Comparison of ENCODE assay signal across 1 cellular context in genomic region chr21:34890258-34890723, GRCh38.
A peak's percentile ranks its signal among the peaks of the same experiment; 100 is the strongest.
TF ChIP-seq lines count a peak whose summit lies in the region.

No MANE protein-coding gene starts in this region.

TF ChIP-seq in HepG2, 621 proteins besides CTCF, POLR2A, EP300 and RAD21 (continued from another document and continues in another):
- TF ChIP-seq NFAT5 (CRISPR knock-in tag; IDR thresholded peaks at IDR 0.05) (no peak), ZNF10 (CRISPR knock-in tag; IDR thresholded peaks at IDR 0.05; ENCODE audit: borderline replicate concordance, low read depth) (no peak), PATZ1 (CRISPR knock-in tag; IDR thresholded peaks at IDR 0.05) (no peak), STAT5B (CRISPR knock-in tag; IDR thresholded peaks at IDR 0.05) (no peak), SP4 (CRISPR knock-in tag; IDR thresholded peaks at IDR 0.05) (no peak), ZSCAN12 (CRISPR knock-in tag; IDR thresholded peaks at IDR 0.05) (no peak), ZNF883 (CRISPR knock-in tag; IDR thresholded peaks at IDR 0.05; ENCODE audit: not compliant biosample characterization) (no peak), DR1 (CRISPR knock-in tag; IDR thresholded peaks at IDR 0.05) (no peak), ZNF737 (CRISPR knock-in tag; IDR thresholded peaks at IDR 0.05; ENCODE audit: borderline replicate concordance) (no peak), ZNF17 (CRISPR knock-in tag; IDR thresholded peaks at IDR 0.05) (no peak), ZNF280D (CRISPR knock-in tag; IDR thresholded peaks at IDR 0.05) (no peak), NFKB2 (CRISPR knock-in tag; IDR thresholded peaks at IDR 0.05; ENCODE audit: borderline replicate concordance) (no peak), ZSCAN30 (CRISPR knock-in tag; IDR thresholded peaks at IDR 0.05) (0 out of 2 replicates have a peak, but pooled peaks have one; percentile 32), ZNF331 (CRISPR knock-in tag; IDR thresholded peaks at IDR 0.05) (no peak), HNF4G (IDR thresholded peaks at IDR 0.05; ENCODE audit: borderline replicate concordance, low read depth, low read length) (0 out of 2 replicates have a peak, but pooled peaks have one; percentile 12), HNF4G (CRISPR knock-in tag; IDR thresholded peaks at IDR 0.05; ENCODE audit: borderline replicate concordance, low read depth) (no peak), DNMT1 (CRISPR knock-in tag; IDR thresholded peaks at IDR 0.05) (no peak), ZNF44 (CRISPR knock-in tag; IDR thresholded peaks at IDR 0.05) (no peak), KAT2B (IDR thresholded peaks at IDR 0.05; ENCODE audit: borderline replicate concordance, low read depth, low read length) (no peak), GATAD2A (CRISPR knock-in tag; IDR thresholded peaks at IDR 0.05) (no peak), NFIC (IDR thresholded peaks at IDR 0.05; ENCODE audit: low read length) (no peak), ASH2L (IDR thresholded peaks at IDR 0.05; ENCODE audit: insufficient read length, low read depth, low read length) (no peak), ZBTB4 (CRISPR knock-in tag; IDR thresholded peaks at IDR 0.05; ENCODE audit: borderline replicate concordance) (no peak), TAF15 (IDR thresholded peaks at IDR 0.05; ENCODE audit: low read depth, low read length, poor library complexity, severe bottlenecking) (no peak), ZBTB20 (CRISPR knock-in tag; IDR thresholded peaks at IDR 0.05; ENCODE audit: borderline replicate concordance, low read depth) (no peak), ZSCAN5A (CRISPR knock-in tag; IDR thresholded peaks at IDR 0.05; ENCODE audit: borderline replicate concordance) (no peak), AGO2 (optimal IDR thresholded peaks at IDR 0.05; ENCODE audit: low read depth, low read length) (peak; percentile 0), SAP130 (CRISPR knock-in tag; IDR thresholded peaks at IDR 0.05; ENCODE audit: low read depth) (no peak), ATRX (CRISPR knock-in tag; IDR thresholded peaks at IDR 0.05; ENCODE audit: borderline replicate concordance) (no peak), POLR2AphosphoS2 (IDR thresholded peaks at IDR 0.05; ENCODE audit: low read depth, low read length) (no peak), PPARG (CRISPR knock-in tag; conservative IDR thresholded peaks at IDR 0.05) (no peak), ZNF274 (CRISPR knock-in tag; IDR thresholded peaks at IDR 0.05) (no peak; the same call in 1 of the 2 replicates), JUN (CRISPR knock-in tag; IDR thresholded peaks at IDR 0.05) (no peak), POGK (CRISPR knock-in tag; conservative IDR thresholded peaks at IDR 0.05) (no peak), ARNT (IDR thresholded peaks at IDR 0.05) (no peak), ZNF75D (CRISPR knock-in tag; IDR thresholded peaks at IDR 0.05; ENCODE audit: borderline replicate concordance) (no peak), PAXIP1 (CRISPR knock-in tag; conservative IDR thresholded peaks at IDR 0.05) (0 out of 2 replicates have a peak, but pooled peaks have one; percentile 0), BORCS8-MEF2B (CRISPR knock-in tag; IDR thresholded peaks at IDR 0.05) (no peak; the same call in 1 of the 2 replicates), SMARCC2 (IDR thresholded peaks at IDR 0.05) (no peak), RNF2 (conservative IDR thresholded peaks at IDR 0.05; ENCODE audit: low read depth) (0 out of 2 replicates have a peak, but pooled peaks have one; percentile 15), FOXA3 (CRISPR knock-in tag; IDR thresholded peaks at IDR 0.05) (no peak), KLF6 (CRISPR knock-in tag; IDR thresholded peaks at IDR 0.05) (0 out of 2 replicates have a peak, but pooled peaks have one; percentile 32), EEA1 (CRISPR knock-in tag; IDR thresholded peaks at IDR 0.05; ENCODE audit: borderline replicate concordance) (no peak), ADNP (CRISPR knock-in tag; IDR thresholded peaks at IDR 0.05) (no peak)
